Comparison of ENCODE assay signal across 1 cellular context in the genomic region with DNA sequence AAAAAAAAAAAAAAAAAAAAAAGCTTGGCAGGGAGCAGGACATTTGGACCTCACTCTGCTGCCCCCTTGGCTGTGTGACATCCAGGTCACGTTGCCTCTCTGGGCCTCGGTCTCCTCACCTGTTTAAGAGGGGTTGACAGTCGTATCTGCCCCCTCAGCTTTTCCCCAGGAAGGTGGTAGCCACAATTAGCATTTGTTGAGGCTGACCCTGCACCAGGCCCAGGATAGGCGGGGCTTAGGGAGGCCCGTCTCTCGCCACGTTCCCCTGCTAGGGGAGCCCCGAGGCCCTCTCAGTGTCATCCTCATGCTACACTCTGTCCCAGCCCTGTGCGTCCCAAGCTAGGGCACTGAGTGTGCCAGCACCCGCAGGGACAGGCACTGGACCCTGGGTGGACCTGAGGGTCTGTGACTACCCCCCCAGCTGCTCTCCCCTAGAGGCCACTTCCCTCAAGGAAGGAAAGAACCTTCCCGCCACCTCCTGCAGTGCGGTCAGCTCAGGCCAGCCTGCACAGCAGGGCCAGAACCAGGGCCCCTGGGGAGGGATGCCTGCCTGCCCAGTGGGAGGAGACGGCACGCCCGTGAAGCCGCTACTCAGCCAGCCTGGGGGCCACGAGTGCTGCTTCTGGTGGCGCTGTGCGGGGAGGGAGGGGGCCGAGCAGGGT.
TF ChIP-seq lines count a peak whose summit lies in the region.

No MANE protein-coding gene starts in this region.

TF ChIP-seq in A549, 52 proteins besides CTCF, POLR2A, EP300 and RAD21:
- TF ChIP-seq TFCP2L1 (CRISPR knock-in tag; IDR thresholded peaks at IDR 0.05) (no peak), MYC (IDR thresholded peaks at IDR 0.05; ENCODE audit: borderline replicate concordance, low read length) (no peak), SMC3 (IDR thresholded peaks at IDR 0.05) (no peak), JUN (IDR thresholded peaks at IDR 0.05) (no peak), EHMT2 (IDR thresholded peaks at IDR 0.05; ENCODE audit: low read depth) (no peak), NFE2L2 (conservative IDR thresholded peaks at IDR 0.05; ENCODE audit: low read length) (no peak), MAX (IDR thresholded peaks at IDR 0.05) (no peak), EHF (CRISPR knock-in tag; IDR thresholded peaks at IDR 0.05) (no peak), ESRRA (IDR thresholded peaks at IDR 0.05; ENCODE audit: borderline replicate concordance, low read length) (no peak), HOXB5 (CRISPR knock-in tag; IDR thresholded peaks at IDR 0.05) (no peak), CBX2 (IDR thresholded peaks at IDR 0.05; ENCODE audit: borderline replicate concordance, low read depth) (no peak), ZSCAN20 (CRISPR knock-in tag; IDR thresholded peaks at IDR 0.05) (no peak), CHD2 (IDR thresholded peaks at IDR 0.05; ENCODE audit: low read length, partially characterized antibody) (no peak), KDM5A (IDR thresholded peaks at IDR 0.05) (no peak), NR3C1 (IDR thresholded peaks at IDR 0.05) (no peak), HES2 (IDR thresholded peaks at IDR 0.05) (no peak)
- TF ChIP-seq, protein P1, sequence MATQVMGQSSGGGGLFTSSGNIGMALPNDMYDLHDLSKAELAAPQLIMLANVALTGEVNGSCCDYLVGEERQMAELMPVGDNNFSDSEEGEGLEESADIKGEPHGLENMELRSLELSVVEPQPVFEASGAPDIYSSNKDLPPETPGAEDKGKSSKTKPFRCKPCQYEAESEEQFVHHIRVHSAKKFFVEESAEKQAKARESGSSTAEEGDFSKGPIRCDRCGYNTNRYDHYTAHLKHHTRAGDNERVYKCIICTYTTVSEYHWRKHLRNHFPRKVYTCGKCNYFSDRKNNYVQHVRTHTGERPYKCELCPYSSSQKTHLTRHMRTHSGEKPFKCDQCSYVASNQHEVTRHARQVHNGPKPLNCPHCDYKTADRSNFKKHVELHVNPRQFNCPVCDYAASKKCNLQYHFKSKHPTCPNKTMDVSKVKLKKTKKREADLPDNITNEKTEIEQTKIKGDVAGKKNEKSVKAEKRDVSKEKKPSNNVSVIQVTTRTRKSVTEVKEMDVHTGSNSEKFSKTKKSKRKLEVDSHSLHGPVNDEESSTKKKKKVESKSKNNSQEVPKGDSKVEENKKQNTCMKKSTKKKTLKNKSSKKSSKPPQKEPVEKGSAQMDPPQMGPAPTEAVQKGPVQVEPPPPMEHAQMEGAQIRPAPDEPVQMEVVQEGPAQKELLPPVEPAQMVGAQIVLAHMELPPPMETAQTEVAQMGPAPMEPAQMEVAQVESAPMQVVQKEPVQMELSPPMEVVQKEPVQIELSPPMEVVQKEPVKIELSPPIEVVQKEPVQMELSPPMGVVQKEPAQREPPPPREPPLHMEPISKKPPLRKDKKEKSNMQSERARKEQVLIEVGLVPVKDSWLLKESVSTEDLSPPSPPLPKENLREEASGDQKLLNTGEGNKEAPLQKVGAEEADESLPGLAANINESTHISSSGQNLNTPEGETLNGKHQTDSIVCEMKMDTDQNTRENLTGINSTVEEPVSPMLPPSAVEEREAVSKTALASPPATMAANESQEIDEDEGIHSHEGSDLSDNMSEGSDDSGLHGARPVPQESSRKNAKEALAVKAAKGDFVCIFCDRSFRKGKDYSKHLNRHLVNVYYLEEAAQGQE (IDR thresholded peaks at IDR 0.05): no peak
TF ChIP-seq in A549: peak in this region for 0.
